ENCODE assay signal across 1 cellular context in the genomic region with DNA sequence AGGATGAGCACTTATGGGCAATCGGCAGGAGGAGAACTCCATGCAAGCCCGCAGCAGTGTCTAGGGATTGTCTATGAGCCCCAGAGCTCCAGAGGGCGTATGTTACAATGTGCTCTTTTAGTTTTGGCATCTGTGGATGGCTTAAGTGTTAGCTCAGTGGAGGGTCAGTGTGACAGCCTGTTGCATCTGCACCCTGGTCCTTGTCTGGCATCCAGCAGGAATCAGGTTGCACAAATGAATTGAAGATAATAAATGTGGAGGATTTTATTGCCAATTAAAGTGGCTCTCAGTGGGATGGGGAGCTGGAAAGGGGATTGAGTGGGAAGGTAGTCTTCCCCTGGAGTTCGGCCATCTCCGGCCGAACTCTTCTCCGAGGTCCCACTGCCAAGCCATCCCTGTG.
TF ChIP-seq lines count a peak whose summit lies in the region.

No MANE protein-coding gene starts in this region.

TF ChIP-seq in IMR-90, 13 proteins besides CTCF, POLR2A, EP300 and RAD21:
- no peak for TF ChIP-seq BHLHE40 (IDR thresholded peaks at IDR 0.05; ENCODE audit: low read depth, low read length)
- no peak for TF ChIP-seq RFX5 (IDR thresholded peaks at IDR 0.05; ENCODE audit: low read depth, low read length)
- TF ChIP-seq CHD1 (IDR thresholded peaks at IDR 0.05; ENCODE audit: low read depth, low read length): no peak
- TF ChIP-seq FOS (IDR thresholded peaks at IDR 0.05; ENCODE audit: low read depth, low read length): no peak
- TF ChIP-seq MXI1 (IDR thresholded peaks at IDR 0.05; ENCODE audit: borderline replicate concordance, low read depth, low read length): no peak
- TF ChIP-seq SMC3 (IDR thresholded peaks at IDR 0.05; ENCODE audit: low read depth, low read length): no peak
- no peak for TF ChIP-seq MAZ (IDR thresholded peaks at IDR 0.05; ENCODE audit: borderline replicate concordance, low read depth, low read length)
- TF ChIP-seq MAFK (IDR thresholded peaks at IDR 0.05; ENCODE audit: low read depth, low read length): no peak
